In genomic region chr12:91326043-91327027, GRCh38 we compare ENCODE assay signal across 8 cellular contexts.
DNase-seq lines count a peak whose midpoint lies in the region; ATAC-seq and TF ChIP-seq lines count a peak whose summit lies in the region.

No MANE protein-coding gene starts in this region.

- TF ChIP-seq CTCF in GM12864 (IDR thresholded peaks at IDR 0.05; ENCODE audit: low read depth, low read length, missing control alignments) = peak; percentile 63
- peak; percentile 77; the same call in 1 of the 2 replicates for TF ChIP-seq CTCF in Panc1 (IDR thresholded peaks at IDR 0.05)
- peak; percentile 80 for TF ChIP-seq CTCF in astrocyte of the spinal cord (IDR thresholded peaks at IDR 0.05; ENCODE audit: low read depth, low read length)

- H3K27ac ChIP-seq in Panc1 (ENCODE audit: low read length) (no peak overlapping the region), iPS DF 6.9 (ENCODE audit: low read length) (no peak overlapping the region)

- H3K36me3 ChIP-seq in Panc1 (ENCODE audit: control insufficient read depth, insufficient read depth, low read length) = no peaks in the 10 kb centered on the region
- no peaks in the 10 kb centered on the region for H3K36me3 ChIP-seq in iPS DF 6.9 (ENCODE audit: control insufficient read depth, insufficient read depth, low read length)

- POLR2A ChIA-PET in Panc1 (lab: Charles Lee) = no interaction called here

- H3K4me3 ChIP-seq in GM12864 (ENCODE audit: low read depth, low read length) = no peak overlapping the region
- no peak overlapping the region for H3K4me3 ChIP-seq in Panc1 (ENCODE audit: low read depth in 2 of 2, low read length in 2 of 2)
- no peak overlapping the region for H3K4me3 ChIP-seq in astrocyte of the spinal cord (ENCODE audit: low read depth, low read length)
- no peak overlapping the region for H3K4me3 ChIP-seq in iPS DF 6.9 (ENCODE audit: low read length)

- CTCF ChIA-PET in Panc1 (lab: Charles Lee) = interaction anchor here (0.6 to 0.9 kb wide), 3 partner anchors 159 to 1237 kb away, joined by 3 to 6 read pairs (median 3); no protein-coding TSS in a partner anchor

- no TSS peak for BruUV-seq in Panc1 (replicated peaks; lab: Mats Ljungman, UMichigan)

- ATAC-seq in HG03103 (IDR thresholded peaks at IDR 0.05; ENCODE audit: low read depth, unreplicated experiment) (peak; percentile 76), Panc1 (no peak)

- no CpG with 5 or more reads among the region's 2 CpGs for WGBS in iPS DF 6.9 (ENCODE audit: insufficient coverage, insufficient read length)

- in situ Hi-C loops in ACHN (cut with HindIII; ENCODE audit: low pct_ligation_motif_present, low pct_unique_long_range_greater_than_20kb, low sequenced_read_pairs) (loop anchor here (25.0 kb wide), 1 partner anchor 314 kb away; the partner anchor contains the start of gene EPYC), Panc1 (cut with HindIII; ENCODE audit: low pct_unique_long_range_greater_than_20kb, low sequenced_read_pairs) (no loop called here), astrocyte of the spinal cord (cut with HindIII; ENCODE audit: low sequenced_read_pairs) (no loop called here)

- no peaks in the 10 kb centered on the region for H3K4me1 ChIP-seq in Panc1 (ENCODE audit: control insufficient read depth, insufficient read depth, low read length)
- no peaks in the 10 kb centered on the region for H3K4me1 ChIP-seq in iPS DF 6.9 (ENCODE audit: control insufficient read depth, insufficient read depth, low read length)

- no peaks in the 10 kb centered on the region for H3K9me3 ChIP-seq in Panc1 (ENCODE audit: control insufficient read depth, insufficient read depth, low read depth, low read length)
- no peaks in the 10 kb centered on the region for H3K9me3 ChIP-seq in iPS DF 6.9 (ENCODE audit: control insufficient read depth, insufficient read depth, low read length)

- intact Hi-C loops in Panc1 (cut with micrococcal nuclease; ENCODE audit: unreplicated experiment) = loop anchor here (2.0 to 5.0 kb wide), 2 partner anchors 149 to 348 kb away; no protein-coding TSS in a partner anchor

- no peaks in the 10 kb centered on the region for H3K27me3 ChIP-seq in Panc1 (ENCODE audit: control insufficient read depth, insufficient read depth, low read length)
- H3K27me3 ChIP-seq in iPS DF 6.9 (ENCODE audit: control insufficient read depth, insufficient read depth, low read length) = no peaks in the 10 kb centered on the region

- DNase-seq in ACHN (peak; percentile 80), GM12864 (ENCODE audit: low read depth) (peak; percentile 8), Panc1 (ENCODE audit: low read depth, low spot score) (peak; percentile 20), astrocyte of the spinal cord (ENCODE audit: low read depth, low spot score) (peak; percentile 75), iPS DF 6.9 (ENCODE audit: low read depth, low spot score) (peak; percentile 37), foreskin melanocyte (no peak)
- DNase-seq in stimulated activated CD4-positive, alpha-beta T cell treated with anti-CD3 and anti-CD28 coated beads, Interleukin-12 subunit alpha, Interleukin-12 subunit beta, amount 100 ng/mL, for 24 hours (ENCODE audit: low read depth in 2 of 2) = peak; percentile 2 to 13
